ENCODE assay signal across 1 cellular context in genomic region chr13:36248700-36249099, GRCh38.
A peak's percentile ranks its signal among the peaks of the same experiment; 100 is the strongest.
TF ChIP-seq lines count a peak whose summit lies in the region.

No MANE protein-coding gene starts in this region.

TF ChIP-seq in GM12878, 131 proteins besides CTCF, POLR2A, EP300 and RAD21:
- TF ChIP-seq NR2C2 (IDR thresholded peaks at IDR 0.05; ENCODE audit: borderline replicate concordance, control insufficient read depth, insufficient read length, low read depth) (no peak), ATF7 (IDR thresholded peaks at IDR 0.05; ENCODE audit: low read depth) (0 out of 2 replicates have a peak, but pooled peaks have one; percentile 18), CHD1 (IDR thresholded peaks at IDR 0.05; ENCODE audit: low read depth, low read length) (no peak), SMAD5 (IDR thresholded peaks at IDR 0.05; ENCODE audit: low read depth) (no peak), STAT1 (conservative IDR thresholded peaks at IDR 0.05) (no peak), POLR2AphosphoS5 (IDR thresholded peaks at IDR 0.05; ENCODE audit: low read length) (no peak), HDAC6 (IDR thresholded peaks at IDR 0.05; ENCODE audit: unreplicated experiment) (no peak), RELB (IDR thresholded peaks at IDR 0.05; ENCODE audit: low read depth) (peak; percentile 69), RAD51 (IDR thresholded peaks at IDR 0.05) (0 out of 2 replicates have a peak, but pooled peaks have one; percentile 25), NR2C1 (IDR thresholded peaks at IDR 0.05) (no peak), PRDM15 (CRISPR knock-in tag; IDR thresholded peaks at IDR 0.05) (no peak), PBX3 (IDR thresholded peaks at IDR 0.05; ENCODE audit: insufficient replicate concordance, low read depth, low read length) (no peak), CBX5 (IDR thresholded peaks at IDR 0.05; ENCODE audit: low read depth) (no peak), IRF4 (IDR thresholded peaks at IDR 0.05; ENCODE audit: low read depth, low read length) (no peak), MEF2A (IDR thresholded peaks at IDR 0.05; ENCODE audit: insufficient read depth, low read depth, low read length) (no peak), ZNF384 (IDR thresholded peaks at IDR 0.05; ENCODE audit: borderline replicate concordance, low read depth, low read length) (peak; percentile 58; the same call in 1 of the 2 replicates), ZNF592 (IDR thresholded peaks at IDR 0.05) (no peak), TBL1XR1 (IDR thresholded peaks at IDR 0.05; ENCODE audit: low read depth, low read length) (no peak), TARDBP (IDR thresholded peaks at IDR 0.05; ENCODE audit: borderline replicate concordance) (no peak), SKIL (IDR thresholded peaks at IDR 0.05; ENCODE audit: low read depth, poor library complexity, severe bottlenecking) (no peak), ZZZ3 (IDR thresholded peaks at IDR 0.05; ENCODE audit: control insufficient read depth, insufficient read length, low read depth) (no peak), CEBPZ (IDR thresholded peaks at IDR 0.05; ENCODE audit: low read depth, low read length) (no peak), ZNF274 (IDR thresholded peaks at IDR 0.05; ENCODE audit: insufficient read depth, insufficient read length) (no peak)
